27 cellular contexts compared by ENCODE assay signal in the genomic region with DNA sequence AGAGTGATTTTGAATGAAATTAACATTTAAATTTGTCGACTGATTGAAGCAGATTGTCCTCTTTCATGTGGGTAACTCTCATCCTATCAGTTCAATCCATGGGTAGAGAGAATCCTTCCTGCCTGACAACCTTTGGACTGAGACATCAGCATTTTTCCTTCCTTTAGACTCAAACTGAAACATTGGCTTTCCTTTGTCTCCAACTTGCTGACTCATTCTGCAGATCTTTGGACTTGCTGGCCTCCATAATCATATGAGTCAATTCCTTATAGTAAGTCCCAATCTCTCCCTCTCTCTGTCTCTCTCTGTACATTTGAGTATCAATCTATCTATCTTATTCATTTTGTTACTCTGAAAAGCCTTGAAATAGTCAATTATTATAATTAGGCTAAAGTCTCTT.
DNase-seq lines count a peak whose midpoint lies in the region; ATAC-seq, FAIRE-seq and TF ChIP-seq lines count a peak whose summit lies in the region.
"Had no signal": no experiment of that assay in that cellular context is flagged by ENCODE, and none has a peak within 500 bp of the region (broad histone marks: within the 10 kb centered on the region; RNA-seq: fewer than 3 reads in every experiment).

No MANE protein-coding gene starts in this region.

- H3K4me1 ChIP-seq in mammary epithelial cell (ENCODE audit: insufficient read depth, low read length), result no peaks in the 10 kb centered on the region
- no peaks in the 10 kb centered on the region for H3K4me1 ChIP-seq in pancreas
- H3K4me1 ChIP-seq: foreskin keratinocyte, sigmoid colon, tibial nerve had no signal

- no peaks in the 10 kb centered on the region for H3K4me1 Mint-ChIP-seq in T-helper 17 cell
- H3K4me1 Mint-ChIP-seq: activated naive CD4-positive, alpha-beta T cell treated with anti-CD3 and anti-CD28 coated beads, Interleukin-2, amount 50 U/mL, for 24 hours; activated T-helper 17 cell treated with anti-CD3 and anti-CD28 coated beads, Interleukin-2, amount 50 U/mL, for 72 hours; CD4-positive, CD25-positive, alpha-beta regulatory T cell; central memory CD8-positive, alpha-beta T cell had no signal

- intact Hi-C loops in mammary epithelial cell (cut with micrococcal nuclease) (no loop called here), pancreas (cut with DNase I) (no loop called here)

- no peaks in the 10 kb centered on the region for H3K36me3 Mint-ChIP-seq in T-helper 17 cell (ENCODE audit: low read depth)
- H3K36me3 Mint-ChIP-seq: activated naive CD4-positive, alpha-beta T cell treated with anti-CD3 and anti-CD28 coated beads, Interleukin-2, amount 50 U/mL, for 24 hours; CD4-positive, CD25-positive, alpha-beta regulatory T cell; natural killer cell treated with Interleukin-12 subunit alpha and Interleukin-12 subunit beta and Interleukin-15 and Interleukin-18, amount 100 ng/mL, for 72 hours had no signal

- H3K9me3 ChIP-seq in mammary epithelial cell (replicated peaks; ENCODE audit: insufficient read depth, low read length) (no peaks in the 10 kb centered on the region), pancreas (no peaks in the 10 kb centered on the region), T-helper 17 cell (ENCODE audit: control insufficient read depth, low read length, poor library complexity, severe bottlenecking) (peaks cover 2% of the 10 kb centered on the region)
- H3K9me3 ChIP-seq: sigmoid colon, tibial nerve had no signal

- H3K9ac ChIP-seq in mammary epithelial cell (ENCODE audit: insufficient read depth, low read length), result no peak overlapping the region

- no peak overlapping the region for H3K4me3 ChIP-seq in mammary epithelial cell (replicated peaks in 1 of 3; ENCODE audit: insufficient read depth in 1 of 3, low read depth in 2 of 3, low read length in 3 of 3)
- no peak overlapping the region for H3K4me3 ChIP-seq in pancreas
- H3K4me3 ChIP-seq: dorsolateral prefrontal cortex, sigmoid colon, tibial nerve had no signal

- H2AFZ ChIP-seq in mammary epithelial cell (ENCODE audit: low read depth, low read length), result no peak overlapping the region

- H3K27ac Mint-ChIP-seq in T-helper 17 cell, result no peak overlapping the region
- H3K27ac Mint-ChIP-seq: activated naive CD4-positive, alpha-beta T cell treated with anti-CD3 and anti-CD28 coated beads, Interleukin-2, amount 50 U/mL, for 24 hours; activated T-helper 17 cell treated with anti-CD3 and anti-CD28 coated beads, Interleukin-2, amount 50 U/mL, for 72 hours; CD4-positive, CD25-positive, alpha-beta regulatory T cell; natural killer cell treated with Interleukin-12 subunit alpha and Interleukin-12 subunit beta and Interleukin-15 and Interleukin-18, amount 100 ng/mL, for 72 hours had no signal

- H3K36me3 ChIP-seq in mammary epithelial cell (ENCODE audit: insufficient read depth, low read length), result no peaks in the 10 kb centered on the region
- no peaks in the 10 kb centered on the region for H3K36me3 ChIP-seq in pancreas
- H3K36me3 ChIP-seq: sigmoid colon, tibial nerve had no signal

- no peak overlapping the region for H3K4me3 Mint-ChIP-seq in T-helper 17 cell
- H3K4me3 Mint-ChIP-seq: activated naive CD4-positive, alpha-beta T cell treated with anti-CD3 and anti-CD28 coated beads, Interleukin-2, amount 50 U/mL, for 24 hours; activated T-helper 17 cell treated with anti-CD3 and anti-CD28 coated beads, Interleukin-2, amount 50 U/mL, for 72 hours; CD4-positive, CD25-positive, alpha-beta regulatory T cell; central memory CD8-positive, alpha-beta T cell; natural killer cell treated with Interleukin-12 subunit alpha and Interleukin-12 subunit beta and Interleukin-15 and Interleukin-18, amount 100 ng/mL, for 72 hours had no signal

- TF ChIP-seq CTCF in mammary epithelial cell (conservative IDR thresholded peaks at IDR 0.05 in 1 of 2, IDR thresholded peaks at IDR 0.05 in 1 of 2; ENCODE audit: extremely low read depth in 1 of 2, insufficient read depth in 1 of 2, low read depth in 1 of 2, low read length in 2 of 2) (no peak), pancreas (IDR thresholded peaks at IDR 0.05) (no peak)

- ATAC-seq in pancreas (no peak), T-helper 17 cell (no peak)
- ATAC-seq: activated T-helper 17 cell treated with anti-CD3 and anti-CD28 coated beads, Interleukin-2, amount 50 U/mL, for 72 hours; foreskin keratinocyte; natural killer cell treated with Interleukin-12 subunit alpha and Interleukin-12 subunit beta and Interleukin-15 and Interleukin-18, amount 100 ng/mL, for 72 hours had no signal

- no peaks in the 10 kb centered on the region for H4K20me1 ChIP-seq in mammary epithelial cell (ENCODE audit: insufficient read depth, low read length)

- no peaks in the 10 kb centered on the region for H3K79me2 ChIP-seq in mammary epithelial cell (ENCODE audit: insufficient read depth, low read length)

- no peak overlapping the region for H3K27ac ChIP-seq in mammary epithelial cell (ENCODE audit: insufficient read depth, low read depth, low read length)
- H3K27ac ChIP-seq in pancreas, result no peak overlapping the region
- H3K27ac ChIP-seq: dorsolateral prefrontal cortex, foreskin keratinocyte, sigmoid colon, tibial nerve had no signal

- no peak overlapping the region for H3K4me2 ChIP-seq in mammary epithelial cell (ENCODE audit: insufficient read depth, low read depth, low read length)

- no peaks in the 10 kb centered on the region for H3K27me3 Mint-ChIP-seq in T-helper 17 cell
- H3K27me3 Mint-ChIP-seq: activated naive CD4-positive, alpha-beta T cell treated with anti-CD3 and anti-CD28 coated beads, Interleukin-2, amount 50 U/mL, for 24 hours; activated T-helper 17 cell treated with anti-CD3 and anti-CD28 coated beads, Interleukin-2, amount 50 U/mL, for 72 hours; CD4-positive, CD25-positive, alpha-beta regulatory T cell; central memory CD8-positive, alpha-beta T cell; natural killer cell treated with Interleukin-12 subunit alpha and Interleukin-12 subunit beta and Interleukin-15 and Interleukin-18, amount 100 ng/mL, for 72 hours had no signal

- WGBS in mammary epithelial cell (ENCODE audit: low coverage, missing lambda C conversion rate), result 100% methylated on average over 1 of the region's 1 CpG
- WGBS in pancreas, 2 donors, result 70 to 100% methylated on average over 1 of the region's 1 CpG

- peak; percentile 10 for DNase-seq in COLO829 (ENCODE audit: low spot score)
- peak; percentile 69 for DNase-seq in HT1080 (ENCODE audit: low read depth)
- DNase-seq in mammary epithelial cell, result peak; percentile 35
- DNase-seq in iris pigment epithelial cell (ENCODE audit: low read depth), result peak; percentile 6
- DNase-seq in NCI-H748 treated with DMSO at 0.1 percent for 48 hours (lab: John Stamatoyannopoulos, UW), result no peak
- no peak for DNase-seq in pancreas
- no peak for DNase-seq in T-helper 17 cell
- DNase-seq in DMS153 (lab: John Stamatoyannopoulos, UW), result no peak
- DNase-seq: activated CD4-positive, alpha-beta T cell treated with anti-CD3 and anti-CD28 coated beads, Interleukin-2, amount 50 U/mL, for 48 hours; activated CD4-positive, CD25-positive, alpha-beta regulatory T cell; activated CD8-positive, alpha-beta memory T cell treated with anti-CD3 and anti-CD28 coated beads, Interleukin-2, amount 50 U/mL, for 4 hours; CD4-positive, CD25-positive, alpha-beta regulatory T cell; dorsolateral prefrontal cortex; foreskin keratinocyte; GDM1; GOT3; NCI-H1092; NCI-H187 treated with DMSO at 0.1 percent for 48 hours; NCI-H526 treated with DMSO at 0.1 percent for 48 hours; sigmoid colon; stimulated activated CD8-positive, alpha-beta memory T cell treated with anti-CD3 and anti-CD28 coated beads, Interleukin-4, amount 100 ng/mL, for 48 hours had no signal

- dilution Hi-C loops in mammary epithelial cell (cut with HindIII; ENCODE audit: low sequenced_read_pairs), result no loop called here

- in situ Hi-C loops in mammary epithelial cell (cut with MboI; ENCODE audit: low sequenced_read_pairs in 2 of 2), result no loop called here

- BruUV-seq in mammary epithelial cell (replicated peaks; lab: Mats Ljungman, UMichigan), result no TSS peak

- FAIRE-seq in pancreas (lab: Jason Lieb, UNC), result no peak
- FAIRE-seq: islet of Langerhans had no signal

- CTCF ChIA-PET in mammary epithelial cell (lab: Charles Lee; ENCODE audit: low non-redundant PET), result interaction anchor here (0.6 kb wide), 1 partner anchor 1597 kb away, joined by 6 read pairs; no protein-coding TSS in a partner anchor

- H3K27me3 ChIP-seq in mammary epithelial cell (ENCODE audit: insufficient read depth, low read length), result no peaks in the 10 kb centered on the region
- no peaks in the 10 kb centered on the region for H3K27me3 ChIP-seq in pancreas
- H3K27me3 ChIP-seq: dorsolateral prefrontal cortex, foreskin keratinocyte, sigmoid colon, tibial nerve had no signal

Comparison
In these comparisons a context has a peak if more than half of its experiments do, and no peak if none do; other contexts are left out.
1. DNase-seq: peak in COLO829 (single experiment), HT1080 (single experiment), mammary epithelial cell (single experiment) and iris pigment epithelial cell (single experiment); none in NCI-H748 treated with DMSO at 0.1 percent for 48 hours (single experiment), pancreas (0 of 6), T-helper 17 cell (0 of 3) and DMS153 (single experiment).